8 cellular contexts compared by ENCODE assay signal in the genomic region with DNA sequence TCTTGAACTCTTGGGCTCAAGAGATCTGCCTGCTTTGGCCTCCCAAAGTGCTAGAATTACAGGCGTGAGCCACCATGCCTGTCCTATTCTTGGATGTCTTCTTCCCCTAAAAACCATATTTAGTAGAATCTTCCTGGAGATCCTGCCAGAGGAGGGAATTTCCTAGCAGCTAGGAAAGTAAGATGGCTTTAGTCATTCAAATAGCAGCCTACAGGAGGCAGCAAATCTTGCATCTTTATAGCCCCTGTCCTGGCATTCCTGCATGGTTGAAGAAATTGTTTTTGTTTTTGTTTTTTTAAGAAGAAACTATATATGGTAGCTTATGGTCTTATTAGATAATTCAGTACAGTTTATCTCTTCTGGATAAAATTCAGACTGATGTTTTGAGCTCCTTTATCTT.
A peak's percentile ranks its signal among the peaks of the same experiment; 100 is the strongest.
DNase-seq lines count a peak whose midpoint lies in the region; ATAC-seq, FAIRE-seq and TF ChIP-seq lines count a peak whose summit lies in the region.
"Not testable (repeated sequence)": the region's sequence is repeated elsewhere in the genome, so short reads cannot be mapped to it uniquely, and the experiment has no call there.

No MANE protein-coding gene starts in this region.

- not testable (repeated sequence) for FAIRE-seq in urothelium cell line (lab: Jason Lieb, UNC)

- not testable (repeated sequence) for TF ChIP-seq EP300 in Ishikawa (IDR thresholded peaks at IDR 0.05; ENCODE audit: borderline replicate concordance)

- peak; percentile 57 for TF ChIP-seq RAD21 in Ishikawa (IDR thresholded peaks at IDR 0.05; ENCODE audit: low read depth)

- ATAC-seq in activated CD8-positive, alpha-beta T cell treated with anti-CD3 and anti-CD28 coated beads for 36 hours: not testable (repeated sequence)

- POLR2A ChIA-PET in activated CD8-positive, alpha-beta T cell treated with anti-CD3 and anti-CD28 coated beads for 36 hours (lab: Charles Lee): not testable (repeated sequence)

- H3K9me3 Mint-ChIP-seq in CD14-positive monocyte; activated CD8-positive, alpha-beta T cell treated with anti-CD3 and anti-CD28 coated beads for 36 hours; endothelial cell (ENCODE audit: unreplicated experiment): not testable (repeated sequence)

- TF ChIP-seq CTCF in CD14-positive monocyte (IDR thresholded peaks at IDR 0.05) (peak; percentile 24), GM12875 (IDR thresholded peaks at IDR 0.05; ENCODE audit: borderline replicate concordance, insufficient read depth, low read depth, low read length) (0 out of 2 replicates have a peak, but pooled peaks have one; percentile 10), endothelial cell (IDR thresholded peaks at IDR 0.05; ENCODE audit: unreplicated experiment) (peak; percentile 33)
- peak; percentile 19 for TF ChIP-seq CTCF in activated CD8-positive, alpha-beta T cell treated with anti-CD3 and anti-CD28 coated beads for 36 hours (IDR thresholded peaks at IDR 0.05)

- H3K27ac Mint-ChIP-seq in CD14-positive monocyte; activated CD8-positive, alpha-beta T cell treated with anti-CD3 and anti-CD28 coated beads for 36 hours; endothelial cell (ENCODE audit: unreplicated experiment): not testable (repeated sequence)

- H3K4me1 Mint-ChIP-seq in CD14-positive monocyte; activated CD8-positive, alpha-beta T cell treated with anti-CD3 and anti-CD28 coated beads for 36 hours (ENCODE audit: low read depth); endothelial cell (ENCODE audit: unreplicated experiment): not testable (repeated sequence)

- not testable (repeated sequence) for H3K4me3 Mint-ChIP-seq in CD14-positive monocyte; activated CD8-positive, alpha-beta T cell treated with anti-CD3 and anti-CD28 coated beads for 36 hours; endothelial cell (ENCODE audit: unreplicated experiment)

- CTCF ChIA-PET in activated CD8-positive, alpha-beta T cell treated with anti-CD3 and anti-CD28 coated beads for 36 hours (lab: Charles Lee): interaction anchor here (1.3 kb wide), 1 partner anchor 10 kb away, joined by 3 read pairs; no protein-coding TSS in a partner anchor

- intact Hi-C loops in CD14-positive monocyte (cut with micrococcal nuclease); activated CD8-positive, alpha-beta T cell treated with anti-CD3 and anti-CD28 coated beads for 36 hours (cut with micrococcal nuclease): not testable (repeated sequence)

- H3K36me3 Mint-ChIP-seq in CD14-positive monocyte: peaks cover 12 to 14% of the 10 kb centered on the region in 2 donors
- H3K36me3 Mint-ChIP-seq in activated CD8-positive, alpha-beta T cell treated with anti-CD3 and anti-CD28 coated beads for 36 hours (ENCODE audit: low read depth); endothelial cell (ENCODE audit: low read depth, unreplicated experiment): not testable (repeated sequence)

- not testable (repeated sequence) for DNase-seq in CD14-positive monocyte (ENCODE audit: low spot score); activated CD8-positive, alpha-beta T cell treated with anti-CD3 and anti-CD28 coated beads for 36 hours
- DNase-seq in OCI-M1 (lab: John Stamatoyannopoulos, UW) (peak; percentile 31), endothelial cell (ENCODE audit: low spot score) (peak; percentile 15), iris pigment epithelial cell (ENCODE audit: low read depth) (peak; percentile 47), urothelium cell line (ENCODE audit: low spot score) (peak; percentile 4)

- H3K27me3 Mint-ChIP-seq in CD14-positive monocyte (ENCODE audit: low read depth in 3 of 3); activated CD8-positive, alpha-beta T cell treated with anti-CD3 and anti-CD28 coated beads for 36 hours; endothelial cell (ENCODE audit: unreplicated experiment): not testable (repeated sequence)

- H3K4me3 ChIP-seq in GM12875 (ENCODE audit: low read depth, low read length): not testable (repeated sequence)

TF ChIP-seq in Ishikawa, 13 proteins besides CTCF, POLR2A, EP300 and RAD21:
- TF ChIP-seq TEAD4 (IDR thresholded peaks at IDR 0.05): peak; percentile 58
